Comparison of ENCODE assay signal across 27 cellular contexts in the genomic region with DNA sequence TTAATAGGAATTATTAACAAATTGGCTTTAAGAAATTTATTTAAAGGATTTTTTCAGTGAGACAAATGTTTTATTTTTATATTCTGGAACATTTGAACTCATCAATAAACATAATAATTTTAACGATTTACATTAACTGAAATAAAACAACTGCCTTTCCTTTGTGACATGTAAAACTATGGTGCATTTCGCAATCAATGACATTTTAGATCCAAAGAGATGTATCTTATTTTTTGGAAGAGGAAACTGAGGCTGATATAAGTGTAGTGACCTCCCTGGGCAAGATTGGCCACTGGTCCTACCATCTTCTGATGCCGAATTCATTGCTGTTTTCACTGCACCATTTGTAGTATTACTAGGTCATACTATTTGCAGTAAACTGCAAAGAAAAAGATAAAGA. TPM values are rescaled to one million over a fixed set of nuclear protein-coding genes. Genes with fewer than 3 reads are reported as not detected.
"Had no signal": no experiment of that assay in that cellular context is flagged by ENCODE, and none has a peak within 500 bp of the region (broad histone marks: within the 10 kb centered on the region; RNA-seq: fewer than 3 reads in every experiment).

No MANE protein-coding gene starts in this region.

- H3K4me1 ChIP-seq: ascending aorta, breast epithelium had no signal

- H3K27ac Mint-ChIP-seq: activated CD4-positive, alpha-beta memory T cell treated with anti-CD3 and anti-CD28 coated beads, Interleukin-2, amount 10 ng/mL, durations not matched to agents 7 days and 5 days; activated CD8-positive, alpha-beta memory T cell treated with anti-CD3 and anti-CD28 coated beads, Interleukin-2, amount 10 ng/mL, durations not matched to agents 7 days and 5 days; activated naive CD4-positive, alpha-beta T cell treated with anti-CD3 and anti-CD28 coated beads, Interleukin-2, amount 10 ng/mL, durations not matched to agents 7 days and 5 days; nephron progenitor cell had no signal

- H3K27ac ChIP-seq: ascending aorta, breast epithelium, coronary artery, spleen, suprapubic skin, transverse colon, vagina had no signal

- H3K9me3 ChIP-seq: ascending aorta, breast epithelium, spleen, suprapubic skin, transverse colon, vagina had no signal

- H3K36me3 ChIP-seq: ascending aorta, breast epithelium, spleen, suprapubic skin, transverse colon, vagina had no signal

- H3K27me3 ChIP-seq: ascending aorta, breast epithelium, transverse colon, vagina had no signal

- H3K9me3 Mint-ChIP-seq: activated CD4-positive, alpha-beta memory T cell treated with anti-CD3 and anti-CD28 coated beads, Interleukin-2, amount 10 ng/mL, durations not matched to agents 7 days and 5 days; activated naive CD4-positive, alpha-beta T cell treated with anti-CD3 and anti-CD28 coated beads, Interleukin-2, amount 10 ng/mL, durations not matched to agents 7 days and 5 days; nephron progenitor cell had no signal

- H3K36me3 Mint-ChIP-seq: activated naive CD4-positive, alpha-beta T cell treated with anti-CD3 and anti-CD28 coated beads, Interleukin-2, amount 10 ng/mL, durations not matched to agents 7 days and 5 days had no signal

- DNase-seq: activated CD4-positive, alpha-beta memory T cell treated with anti-CD3 and anti-CD28 coated beads, Interleukin-2, amount 10 ng/mL, durations not matched to agents 7 days and 5 days; activated CD4-positive, alpha-beta T cell treated with anti-CD3 and anti-CD28 coated beads for 48 hours; activated CD4-positive, CD25-positive, alpha-beta regulatory T cell; activated CD8-positive, alpha-beta memory T cell treated with anti-CD3 and anti-CD28 coated beads, Interleukin-2, amount 10 ng/mL, durations not matched to agents 7 days and 5 days; activated effector memory CD4-positive, alpha-beta T cell treated with Interleukin-2 at 50 U/mL for 16 hours; activated naive CD4-positive, alpha-beta T cell treated with anti-CD3 and anti-CD28 coated beads, Interleukin-2, amount 10 ng/mL, durations not matched to agents 7 days and 5 days; erythroblast; foreskin melanocyte; glutamatergic neuron; hypothalamus; midbrain; nephron progenitor cell; occipital lobe; posterior cingulate gyrus; spleen; stimulated activated CD4-positive, alpha-beta T cell treated with anti-CD3 and anti-CD28 coated beads, Interleukin-4, amount 100 ng/mL, for 4 hours; stimulated activated naive CD4-positive, alpha-beta T cell had no signal

- H3K4me3 ChIP-seq: ascending aorta, breast epithelium, coronary artery, spleen, suprapubic skin, transverse colon, vagina had no signal

- H3K4me3 Mint-ChIP-seq: activated CD4-positive, alpha-beta memory T cell treated with anti-CD3 and anti-CD28 coated beads, Interleukin-2, amount 10 ng/mL, durations not matched to agents 7 days and 5 days; activated CD8-positive, alpha-beta memory T cell treated with anti-CD3 and anti-CD28 coated beads, Interleukin-2, amount 10 ng/mL, durations not matched to agents 7 days and 5 days; activated naive CD4-positive, alpha-beta T cell treated with anti-CD3 and anti-CD28 coated beads, Interleukin-2, amount 10 ng/mL, durations not matched to agents 7 days and 5 days; nephron progenitor cell had no signal

- ATAC-seq: activated CD8-positive, alpha-beta memory T cell treated with anti-CD3 and anti-CD28 coated beads, Interleukin-2, amount 10 ng/mL, durations not matched to agents 7 days and 5 days had no signal

RNA-seq across cellular contexts. Expression of gene RNU6-8, which starts 2.5 kb away (rescaled TPM):
- total RNA-seq: activated CD4-positive, alpha-beta memory T cell treated with anti-CD3 and anti-CD28 coated beads, Interleukin-2, amount 10 ng/mL, durations not matched to agents 7 days and 5 days; activated CD8-positive, alpha-beta memory T cell treated with anti-CD3 and anti-CD28 coated beads, Interleukin-2, amount 10 ng/mL, durations not matched to agents 7 days and 5 days; ascending aorta; breast epithelium; lung microvascular endothelial cell; occipital lobe; renal cortical epithelial cell; spleen; suprapubic skin; transverse colon; vagina had no signal
- polyA plus RNA-seq: adipose tissue, keratinocyte, spleen had no signal

RNA-seq across cellular contexts. Expression of gene RNU6-7, which starts 3.7 kb away (rescaled TPM):
- total RNA-seq: activated CD4-positive, alpha-beta memory T cell treated with anti-CD3 and anti-CD28 coated beads, Interleukin-2, amount 10 ng/mL, durations not matched to agents 7 days and 5 days; activated CD8-positive, alpha-beta memory T cell treated with anti-CD3 and anti-CD28 coated beads, Interleukin-2, amount 10 ng/mL, durations not matched to agents 7 days and 5 days; ascending aorta; breast epithelium; lung microvascular endothelial cell; occipital lobe; renal cortical epithelial cell; spleen; suprapubic skin; transverse colon; vagina had no signal
- polyA plus RNA-seq: adipose tissue, keratinocyte, spleen had no signal
